ENCODE assay signal across 9 cellular contexts in genomic region chr4:74397748-74398426, GRCh38. TPM values are rescaled to one million over a fixed set of nuclear protein-coding genes. Genes with fewer than 3 reads are reported as not detected.
DNase-seq lines count a peak whose midpoint lies in the region; ATAC-seq and TF ChIP-seq lines count a peak whose summit lies in the region.
"Had no signal": no experiment of that assay in that cellular context is flagged by ENCODE, and none has a peak within 500 bp of the region (broad histone marks: within the 10 kb centered on the region; RNA-seq: fewer than 3 reads in every experiment).

No MANE protein-coding gene starts in this region.

- H3K4me3 ChIP-seq in GM12865 (ENCODE audit: low read depth, low read length) (peak overlapping the region; percentile 62), neutrophil (ENCODE audit: low read depth in 1 of 2, low read length in 1 of 2) (peak overlapping the region; percentile 49 to 52)

- TF ChIP-seq CTCF in GM12865 (IDR thresholded peaks at IDR 0.05; ENCODE audit: insufficient read depth, low read depth, low read length, missing control alignments) (no peak), neutrophil (IDR thresholded peaks at IDR 0.05) (no peak)

- H3K36me3 ChIP-seq in neutrophil = no peaks in the 10 kb centered on the region

- H3K27ac Mint-ChIP-seq in activated naive CD4-positive, alpha-beta T cell treated with anti-CD3 and anti-CD28 coated beads, Interleukin-2, amount 50 U/mL, for 72 hours = peak overlapping the region; percentile 92 to 96

- DNase-seq in GM12865 (ENCODE audit: low read depth) (no peak), nucleus accumbens (lab: John Stamatoyannopoulos, UW) (no peak), iPS-NIHi11 (ENCODE audit: low spot score) (no peak), retina (no peak)
- no peak for DNase-seq in activated naive CD4-positive, alpha-beta T cell treated with anti-CD3 and anti-CD28 coated beads, Interleukin-2, amount 50 U/mL, for 72 hours (ENCODE audit: low spot score in 2 of 2)

- H3K36me3 Mint-ChIP-seq in activated naive CD4-positive, alpha-beta T cell treated with anti-CD3 and anti-CD28 coated beads, Interleukin-2, amount 50 U/mL, for 72 hours = peaks cover 0 to 6% of the 10 kb centered on the region in 2 donors

- H3K27ac ChIP-seq in neutrophil = peak overlapping the region; percentile 59

- H3K9me3 ChIP-seq in neutrophil = no peaks in the 10 kb centered on the region

- H3K9me3 Mint-ChIP-seq in activated naive CD4-positive, alpha-beta T cell treated with anti-CD3 and anti-CD28 coated beads, Interleukin-2, amount 50 U/mL, for 72 hours = no peaks in the 10 kb centered on the region
- H3K9me3 Mint-ChIP-seq: neural crest cell had no signal

- ATAC-seq in HG03159 (IDR thresholded peaks at IDR 0.05; ENCODE audit: unreplicated experiment) = peak; percentile 50
- peak; percentile 66 to 74 for ATAC-seq in activated naive CD4-positive, alpha-beta T cell treated with anti-CD3 and anti-CD28 coated beads, Interleukin-2, amount 50 U/mL, for 72 hours
- no peak for ATAC-seq in esophagus mucosa

- no peaks in the 10 kb centered on the region for H3K27me3 ChIP-seq in neutrophil

- H3K4me1 ChIP-seq in neutrophil (ENCODE audit: control insufficient read depth in 1 of 2, insufficient read depth in 1 of 2, low read depth in 1 of 2, low read length in 1 of 2) = peaks cover 0 to 6% of the 10 kb centered on the region in 2 experiments

RNA-seq across cellular contexts. Expression of gene EREG, which starts 32.9 kb away (rescaled TPM):
- total RNA-seq in activated naive CD4-positive, alpha-beta T cell treated with anti-CD3 and anti-CD28 coated beads, Interleukin-2, amount 50 U/mL, for 72 hours = under 1 TPM in 1 of 2 donors, not detected in 1; 0.07 TPM
- total RNA-seq in esophagus mucosa = 46.5 TPM
- total RNA-seq: neural crest cell had no signal

RNA-seq across cellular contexts. Expression of gene AREG, which starts 47.0 kb away (rescaled TPM):
- 1 to 10 TPM in 1 of 2 donors, under 1 TPM in 1; 0.49 to 2.1 TPM for total RNA-seq in activated naive CD4-positive, alpha-beta T cell treated with anti-CD3 and anti-CD28 coated beads, Interleukin-2, amount 50 U/mL, for 72 hours
- total RNA-seq in esophagus mucosa = 21.0 TPM
- total RNA-seq: neural crest cell had no signal

Comparison
In these comparisons a context has a peak if more than half of its experiments do, and no peak if none do; other contexts are left out.
1. RNA of gene EREG, which starts 32.9 kb away (total RNA-seq): 46.5 TPM in esophagus mucosa (single experiment); 0.07 TPM in activated naive CD4-positive, alpha-beta T cell treated with anti-CD3 and anti-CD28 coated beads, Interleukin-2, amount 50 U/mL, for 72 hours; every median in the first group is over 10 times any median in the second.